In the genomic region with DNA sequence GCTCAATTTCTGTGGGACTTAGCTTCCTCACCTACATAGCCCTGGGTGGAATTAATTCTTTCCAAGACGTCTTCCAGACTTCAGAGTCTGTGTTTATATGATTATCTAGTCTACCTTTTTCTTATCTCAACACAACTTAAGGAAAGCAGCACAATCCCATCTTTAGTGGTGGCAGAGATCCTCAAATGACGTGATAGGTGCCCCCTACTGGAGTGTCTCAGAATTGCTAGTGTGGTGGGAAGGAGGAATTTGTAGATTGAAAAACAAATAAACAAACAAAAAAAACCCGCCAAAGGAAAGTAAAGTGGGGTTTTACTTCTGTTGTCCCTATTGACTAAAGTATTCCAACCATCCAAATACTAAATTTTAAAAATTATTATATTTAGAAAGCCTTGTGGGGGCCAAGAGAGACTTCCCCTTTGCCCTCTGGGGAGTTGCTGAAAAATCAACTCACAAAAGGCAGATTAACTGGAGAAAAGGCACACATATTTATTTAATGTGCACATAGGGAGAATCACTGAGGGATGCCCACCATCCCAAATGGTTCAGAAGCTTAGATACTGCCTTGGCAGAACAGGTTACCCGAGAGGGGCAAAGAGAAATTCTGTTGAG, we compare ENCODE assay signal across 8 cellular contexts.
A peak's percentile ranks its signal among the peaks of the same experiment; 100 is the strongest.
DNase-seq lines count a peak whose midpoint lies in the region; ATAC-seq and TF ChIP-seq lines count a peak whose summit lies in the region.

No MANE protein-coding gene starts in this region.

- H3K9me3 ChIP-seq in sigmoid colon: no peaks in the 10 kb centered on the region

- no peak for TF ChIP-seq EP300 in sigmoid colon (IDR thresholded peaks at IDR 0.05)

- DNase-seq in AG20443 (ENCODE audit: low spot score) (peak; percentile 37), H4 (ENCODE audit: low spot score) (peak; percentile 21), WTC11 (ENCODE audit: low spot score) (peak; percentile 67), fibroblast of mammary gland (ENCODE audit: low read depth) (peak; percentile 50), sigmoid colon (no peak), NCI-H187 (lab: John Stamatoyannopoulos, UW) (no peak)

- 0 out of 2 replicates have a peak, but pooled peaks cover 3% of the 10 kb centered on the region for H3K36me3 Mint-ChIP-seq in WTC11

- H3K4me3 ChIP-seq in fibroblast of mammary gland (ENCODE audit: control insufficient read depth, low read depth, low read length) (no peak overlapping the region), sigmoid colon (no peak overlapping the region)

- no peaks in the 10 kb centered on the region for H3K27me3 ChIP-seq in sigmoid colon

- peak; percentile 25; the same call in 1 of the 2 replicates for ATAC-seq in WTC11
- no peak for ATAC-seq in GM18868 (IDR thresholded peaks at IDR 0.05; ENCODE audit: unreplicated experiment)
- no peak for ATAC-seq in GM18502 (IDR thresholded peaks at IDR 0.05; ENCODE audit: poor library complexity, unreplicated experiment)

- H3K27ac Mint-ChIP-seq in WTC11: peak overlapping the region; percentile 78

- no peak overlapping the region for H3K27ac ChIP-seq in sigmoid colon

- H3K9me3 Mint-ChIP-seq in WTC11: peaks cover 18% of the 10 kb centered on the region

- TF ChIP-seq CTCF in WTC11 (IDR thresholded peaks at IDR 0.05) (peak; percentile 83), fibroblast of mammary gland (conservative IDR thresholded peaks at IDR 0.05; ENCODE audit: control insufficient read depth, insufficient read depth, low read depth, low read length) (peak; percentile 72), sigmoid colon (IDR thresholded peaks at IDR 0.05) (peak in 3 of 4 experiments; percentile 29 to 42 (median 29))

- H3K36me3 ChIP-seq in sigmoid colon: no peaks in the 10 kb centered on the region

- peaks cover 33% of the 10 kb centered on the region for H3K4me1 Mint-ChIP-seq in WTC11

- no peak for TF ChIP-seq POLR2A in sigmoid colon (IDR thresholded peaks at IDR 0.05)

- POLR2A ChIA-PET in WTC11 (lab: Charles Lee): no interaction called here

- H3K4me1 ChIP-seq in sigmoid colon: no peaks in the 10 kb centered on the region

- CTCF ChIA-PET in WTC11 (lab: Charles Lee): interaction anchor here (0.6 to 1.4 kb wide), 6 partner anchors 8 to 679 kb away, joined by 3 read pairs; no protein-coding TSS in a partner anchor

- intact Hi-C loops in sigmoid colon (cut with DNase I): no loop called here

- WGBS in sigmoid colon, 2 donors: 24 to 72% methylated on average over 4 of the region's 4 CpGs

- H3K27me3 Mint-ChIP-seq in WTC11 (ENCODE audit: low read depth): no peaks in the 10 kb centered on the region

- H3K4me3 Mint-ChIP-seq in WTC11: no peak overlapping the region

TF ChIP-seq in WTC11, 78 proteins besides CTCF, POLR2A, EP300 and RAD21:
- TF ChIP-seq GRHL2 (CRISPR knock-in tag; IDR thresholded peaks at IDR 0.05; ENCODE audit: insufficient replicate concordance, severe bottlenecking): no peak
- TF ChIP-seq MYBL2 (CRISPR knock-in tag; IDR thresholded peaks at IDR 0.05): no peak
- no peak for TF ChIP-seq JAZF1 (CRISPR knock-in tag; IDR thresholded peaks at IDR 0.05)
TF ChIP-seq in WTC11: peak in this region for 0.

Comparison
In these comparisons a context has a peak if more than half of its experiments do, and no peak if none do; other contexts are left out.
1. DNase-seq: peak in AG20443 (single experiment), H4 (single experiment), WTC11 (single experiment) and fibroblast of mammary gland (single experiment); none in sigmoid colon (single experiment) and NCI-H187 (0 of 2).
2. CTCF ChIP-seq: peak in every context shown above with its lines; median percentile 83 in WTC11; 72 in fibroblast of mammary gland; 29 in sigmoid colon.